Comparison of ENCODE assay signal across 31 cellular contexts in the genomic region with DNA sequence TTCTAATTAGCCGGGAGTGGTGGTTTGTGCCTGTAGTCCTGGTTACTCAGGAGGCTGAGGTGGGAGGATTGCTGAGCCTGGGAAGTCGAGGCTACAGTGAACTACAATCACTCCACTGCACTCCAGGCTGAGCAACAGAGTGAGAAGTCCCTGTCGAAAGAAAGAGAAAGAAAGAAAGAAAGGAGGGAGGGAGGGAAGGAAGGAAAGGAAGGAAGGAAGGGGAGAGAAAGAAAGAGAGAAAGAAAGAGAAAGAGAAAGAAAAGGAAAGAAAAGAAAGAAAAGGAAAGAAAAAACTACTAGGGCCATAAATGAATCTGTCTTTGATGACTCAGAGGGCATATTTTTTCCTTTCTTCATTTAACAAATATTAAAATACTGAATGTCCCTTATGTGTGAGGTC.
"Had no signal": no experiment of that assay in that cellular context is flagged by ENCODE, and none has a peak within 500 bp of the region (broad histone marks: within the 10 kb centered on the region; RNA-seq: fewer than 3 reads in every experiment).

No MANE protein-coding gene starts in this region.

- H3K4me3 ChIP-seq: coronary artery, dorsolateral prefrontal cortex had no signal

- H3K27ac Mint-ChIP-seq: activated CD4-positive, alpha-beta memory T cell treated with anti-CD3 and anti-CD28 coated beads, Interleukin-2, amount 10 ng/mL, durations not matched to agents 7 days and 5 days; activated CD4-positive, alpha-beta T cell treated with anti-CD3 and anti-CD28 coated beads, Interleukin-2, amount 10 ng/mL, durations not matched to agents 7 days and 5 days; activated naive CD4-positive, alpha-beta T cell treated with anti-CD3 and anti-CD28 coated beads, Interleukin-2, amount 10 ng/mL, durations not matched to agents 7 days and 5 days; activated naive CD8-positive, alpha-beta T cell treated with anti-CD3 and anti-CD28 coated beads, Interleukin-2, amount 10 ng/mL, durations not matched to agents 7 days and 5 days; activated T-cell treated with anti-CD3 and anti-CD28 coated beads, Interleukin-2, amount 50 U/mL, for 24 hours; activated T-cell treated with anti-CD3 and anti-CD28 coated beads, Interleukin-2, amount 50 U/mL, for 72 hours; dendritic cell treated with granulocyte-macrophage colony-stimulating factor and Interleukin-4, amounts not matched to agents 40 ng/mL and 50 ng/mL, for 4 days; endodermal cell had no signal

- H3K27me3 Mint-ChIP-seq: activated CD4-positive, alpha-beta T cell treated with anti-CD3 and anti-CD28 coated beads, Interleukin-2, amount 10 ng/mL, durations not matched to agents 7 days and 5 days; dendritic cell treated with granulocyte-macrophage colony-stimulating factor and Interleukin-4, amounts not matched to agents 40 ng/mL and 50 ng/mL, for 4 days had no signal

- H3K27ac ChIP-seq: brain microvascular endothelial cell, coronary artery, dorsolateral prefrontal cortex had no signal

- DNase-seq: activated CD4-positive, alpha-beta memory T cell treated with anti-CD3 and anti-CD28 coated beads, Interleukin-2, amount 10 ng/mL, durations not matched to agents 7 days and 5 days; activated CD4-positive, alpha-beta T cell treated with anti-CD3 and anti-CD28 coated beads for 1 hour; activated CD4-positive, alpha-beta T cell treated with anti-CD3 and anti-CD28 coated beads for 4 hours; activated CD4-positive, alpha-beta T cell treated with anti-CD3 and anti-CD28 coated beads, Interleukin-2, amount 10 ng/mL, durations not matched to agents 7 days and 5 days; activated CD4-positive, alpha-beta T cell treated with anti-CD3 and anti-CD28 coated beads, Interleukin-2, amount 50 U/mL, for 4 hours; activated CD8-positive, alpha-beta memory T cell treated with anti-CD3 and anti-CD28 coated beads, Interleukin-2, amount 50 U/mL, for 48 hours; activated gamma-delta T cell; activated naive CD4-positive, alpha-beta T cell; activated naive CD4-positive, alpha-beta T cell treated with anti-CD3 and anti-CD28 coated beads, Interleukin-2, amount 10 ng/mL, durations not matched to agents 7 days and 5 days; activated naive CD8-positive, alpha-beta T cell treated with anti-CD3 and anti-CD28 coated beads, Interleukin-2, amount 10 ng/mL, durations not matched to agents 7 days and 5 days; activated T-cell treated with anti-CD3 and anti-CD28 coated beads for 4 hours; activated T-cell treated with anti-CD3 and anti-CD28 coated beads, Interleukin-2, amount 50 U/mL, for 24 hours; activated T-cell treated with anti-CD3 and anti-CD28 coated beads, Interleukin-2, amount 50 U/mL, for 72 hours; amniotic stem cell; anterior cingulate cortex; dorsolateral prefrontal cortex; effector memory CD4-positive, alpha-beta T cell; endodermal cell; foreskin fibroblast; head of caudate nucleus; T-helper 1 cell; T-helper 2 cell had no signal

- FAIRE-seq: astrocyte, bronchial epithelial cell, frontal cortex had no signal

- H3K27me3 ChIP-seq: brain microvascular endothelial cell, dorsolateral prefrontal cortex had no signal

- H3K4me3 Mint-ChIP-seq: activated CD4-positive, alpha-beta memory T cell treated with anti-CD3 and anti-CD28 coated beads, Interleukin-2, amount 10 ng/mL, durations not matched to agents 7 days and 5 days; activated CD4-positive, alpha-beta T cell treated with anti-CD3 and anti-CD28 coated beads, Interleukin-2, amount 10 ng/mL, durations not matched to agents 7 days and 5 days; activated naive CD4-positive, alpha-beta T cell treated with anti-CD3 and anti-CD28 coated beads, Interleukin-2, amount 10 ng/mL, durations not matched to agents 7 days and 5 days; activated naive CD8-positive, alpha-beta T cell treated with anti-CD3 and anti-CD28 coated beads, Interleukin-2, amount 10 ng/mL, durations not matched to agents 7 days and 5 days; activated T-cell treated with anti-CD3 and anti-CD28 coated beads, Interleukin-2, amount 50 U/mL, for 24 hours; activated T-cell treated with anti-CD3 and anti-CD28 coated beads, Interleukin-2, amount 50 U/mL, for 72 hours; central memory CD8-positive, alpha-beta T cell; dendritic cell treated with granulocyte-macrophage colony-stimulating factor and Interleukin-4, amounts not matched to agents 40 ng/mL and 50 ng/mL, for 4 days; endodermal cell had no signal

- H3K36me3 ChIP-seq: brain microvascular endothelial cell had no signal

- H3K4me1 Mint-ChIP-seq: activated CD4-positive, alpha-beta memory T cell treated with anti-CD3 and anti-CD28 coated beads, Interleukin-2, amount 10 ng/mL, durations not matched to agents 7 days and 5 days; activated naive CD4-positive, alpha-beta T cell treated with anti-CD3 and anti-CD28 coated beads, Interleukin-2, amount 10 ng/mL, durations not matched to agents 7 days and 5 days; activated naive CD8-positive, alpha-beta T cell treated with anti-CD3 and anti-CD28 coated beads, Interleukin-2, amount 10 ng/mL, durations not matched to agents 7 days and 5 days; central memory CD8-positive, alpha-beta T cell; endodermal cell had no signal

- ATAC-seq: activated naive CD4-positive, alpha-beta T cell treated with anti-CD3 and anti-CD28 coated beads, Interleukin-2, amount 50 U/mL, for 72 hours; activated T-cell treated with anti-CD3 and anti-CD28 coated beads, Interleukin-2, amount 50 U/mL, for 72 hours; esophagus mucosa had no signal

- H3K9me3 Mint-ChIP-seq: activated CD4-positive, alpha-beta memory T cell treated with anti-CD3 and anti-CD28 coated beads, Interleukin-2, amount 10 ng/mL, durations not matched to agents 7 days and 5 days; activated CD4-positive, alpha-beta T cell treated with anti-CD3 and anti-CD28 coated beads, Interleukin-2, amount 10 ng/mL, durations not matched to agents 7 days and 5 days; activated naive CD4-positive, alpha-beta T cell treated with anti-CD3 and anti-CD28 coated beads, Interleukin-2, amount 10 ng/mL, durations not matched to agents 7 days and 5 days; activated naive CD4-positive, alpha-beta T cell treated with anti-CD3 and anti-CD28 coated beads, Interleukin-2, amount 50 U/mL, for 72 hours; activated naive CD8-positive, alpha-beta T cell treated with anti-CD3 and anti-CD28 coated beads, Interleukin-2, amount 10 ng/mL, durations not matched to agents 7 days and 5 days; activated T-cell treated with anti-CD3 and anti-CD28 coated beads, Interleukin-2, amount 50 U/mL, for 24 hours; central memory CD8-positive, alpha-beta T cell; dendritic cell treated with granulocyte-macrophage colony-stimulating factor and Interleukin-4, amounts not matched to agents 40 ng/mL and 50 ng/mL, for 4 days; endodermal cell had no signal

- H3K36me3 Mint-ChIP-seq: activated naive CD4-positive, alpha-beta T cell treated with anti-CD3 and anti-CD28 coated beads, Interleukin-2, amount 10 ng/mL, durations not matched to agents 7 days and 5 days; activated naive CD4-positive, alpha-beta T cell treated with anti-CD3 and anti-CD28 coated beads, Interleukin-2, amount 50 U/mL, for 72 hours; activated naive CD8-positive, alpha-beta T cell treated with anti-CD3 and anti-CD28 coated beads, Interleukin-2, amount 10 ng/mL, durations not matched to agents 7 days and 5 days had no signal
